14 cellular contexts compared by ENCODE assay signal in genomic region chr12:65998536-65999530, GRCh38.
DNase-seq lines count a peak whose midpoint lies in the region; ATAC-seq and TF ChIP-seq lines count a peak whose summit lies in the region.
"Had no signal": no experiment of that assay in that cellular context is flagged by ENCODE, and none has a peak within 500 bp of the region (broad histone marks: within the 10 kb centered on the region; RNA-seq: fewer than 3 reads in every experiment).

No MANE protein-coding gene starts in this region.

- no peaks in the 10 kb centered on the region for H3K9me3 ChIP-seq in HCT116 (ENCODE audit: control insufficient read depth in 1 of 2, insufficient read depth in 1 of 2, low read depth in 1 of 2, low read length in 2 of 2)
- H3K9me3 ChIP-seq in esophagus muscularis mucosa: no peaks in the 10 kb centered on the region
- no peaks in the 10 kb centered on the region for H3K9me3 ChIP-seq in trophoblast cell (ENCODE audit: insufficient read depth, low read depth, low read length)
- no peaks in the 10 kb centered on the region for H3K9me3 ChIP-seq in left lung
- H3K9me3 ChIP-seq: SJSA1 had no signal

- no peaks in the 10 kb centered on the region for H3K79me2 ChIP-seq in HCT116 (ENCODE audit: insufficient read depth, low read length)
- peaks cover 2% of the 10 kb centered on the region for H3K79me2 ChIP-seq in trophoblast cell (ENCODE audit: control insufficient read depth, insufficient read depth, low read length, poor library complexity)

- TF ChIP-seq POLR2A in HCT116 (IDR thresholded peaks at IDR 0.05; ENCODE audit: borderline replicate concordance, extremely low read depth, insufficient read depth, insufficient read length) (no peak), esophagus muscularis mucosa (IDR thresholded peaks at IDR 0.05; ENCODE audit: low read depth) (no peak)

- TF ChIP-seq RAD21 in HCT116 (IDR thresholded peaks at IDR 0.05; ENCODE audit: low read depth): no peak

- H3K27ac ChIP-seq in HCT116 (ENCODE audit: low read depth, low read length): no peak overlapping the region
- H3K27ac ChIP-seq in esophagus muscularis mucosa (replicated peaks in 1 of 4): no peak overlapping the region
- peak overlapping the region; percentile 81 for H3K27ac ChIP-seq in trophoblast cell (ENCODE audit: low read depth, low read length)
- no peak overlapping the region for H3K27ac ChIP-seq in left lung
- H3K27ac ChIP-seq: C4-2B, KMS-11 had no signal

- peak overlapping the region; percentile 83 for H3K18ac ChIP-seq in trophoblast cell (ENCODE audit: low read length)

- peaks cover 8 to 11% of the 10 kb centered on the region in 2 experiments; a peak in 3 of 4 replicates for H3K4me1 ChIP-seq in HCT116 (ENCODE audit: control insufficient read depth in 1 of 2, insufficient read depth in 2 of 2, low read length in 2 of 2)
- H3K4me1 ChIP-seq in esophagus muscularis mucosa: no peaks in the 10 kb centered on the region
- peaks cover 5 to 13% of the 10 kb centered on the region in 2 experiments for H3K4me1 ChIP-seq in trophoblast cell (ENCODE audit: control insufficient read depth in 1 of 2, insufficient read depth in 2 of 2, low read length in 2 of 2)
- H3K4me1 ChIP-seq in left lung: no peaks in the 10 kb centered on the region

- intact Hi-C loops in HCT116 (cut with micrococcal nuclease): no loop called here
- intact Hi-C loops in esophagus muscularis mucosa (cut with DNase I): no loop called here
- intact Hi-C loops in left lung (cut with DNase I): no loop called here

- H3K27me3 ChIP-seq in HCT116 (ENCODE audit: insufficient read depth, low read length) (no peaks in the 10 kb centered on the region), esophagus muscularis mucosa (no peaks in the 10 kb centered on the region), trophoblast cell (ENCODE audit: insufficient read depth, low read length) (no peaks in the 10 kb centered on the region), left lung (no peaks in the 10 kb centered on the region)
- H3K27me3 ChIP-seq: SJSA1 had no signal

- peak overlapping the region; percentile 95 for H4K91ac ChIP-seq in trophoblast cell (ENCODE audit: low read depth, low read length)

- no peak for TF ChIP-seq CTCF in HCT116 (IDR thresholded peaks at IDR 0.05 in 2 of 3, conservative IDR thresholded peaks at IDR 0.05 in 1 of 3; ENCODE audit: borderline replicate concordance in 1 of 3, insufficient read depth in 1 of 3, low read depth in 2 of 3, low read length in 2 of 3)
- no peak for TF ChIP-seq CTCF in esophagus muscularis mucosa (IDR thresholded peaks at IDR 0.05)
- TF ChIP-seq CTCF in left lung (IDR thresholded peaks at IDR 0.05): no peak

- WGBS in esophagus muscularis mucosa: 92% methylated on average over 5 of the region's 5 CpGs
- no CpG with 5 or more reads among the region's 5 CpGs for WGBS in trophoblast cell (ENCODE audit: extremely low coverage, insufficient coverage, insufficient read length)

- TF ChIP-seq EP300 in esophagus muscularis mucosa (IDR thresholded peaks at IDR 0.05): no peak

- peak overlapping the region; percentile 57 for H3K4ac ChIP-seq in trophoblast cell (ENCODE audit: low read depth, low read length)

- H4K12ac ChIP-seq in trophoblast cell (ENCODE audit: low read depth, low read length): no peak overlapping the region

- no peak for DNase-seq in HCT116 (ENCODE audit: low read depth, low spot score)
- peak; percentile 70 for DNase-seq in esophagus muscularis mucosa (ENCODE audit: extremely low spot score)
- DNase-seq in trophoblast cell: peak; percentile 81 to 90
- DNase-seq in left lung: no peak
- DNase-seq in AG08395 (ENCODE audit: low spot score): no peak
- no peak for DNase-seq in NCI-H1694 treated with DMSO at 0.1 percent for 48 hours (lab: John Stamatoyannopoulos, UW)
- DNase-seq: DMS79 treated with DMSO at 0.1 percent for 48 hours, NCI-H1417 treated with DMSO at 0.1 percent for 48 hours, NCI-H1930, NCI-H526 had no signal

- peak overlapping the region; percentile 66 for H2BK12ac ChIP-seq in trophoblast cell (ENCODE audit: low read length)

- H4K8ac ChIP-seq in trophoblast cell (ENCODE audit: low read depth, low read length): peak overlapping the region; percentile 66

- no TSS peak for BruUV-seq in HCT116 (replicated peaks; lab: Mats Ljungman, UMichigan)

- H3K9me2 ChIP-seq in HCT116 (ENCODE audit: insufficient read depth): no peaks in the 10 kb centered on the region

- peak overlapping the region; percentile 52 for H2AK5ac ChIP-seq in trophoblast cell (ENCODE audit: low read length)

- H3K4me2 ChIP-seq in HCT116 (ENCODE audit: low read length) (0 out of 2 replicates have a peak overlapping the region, but pooled peaks have one; percentile 7), trophoblast cell (ENCODE audit: low read length) (no peak overlapping the region)
- H3K4me2 ChIP-seq: KMS-11 had no signal

- POLR2A ChIA-PET in HCT116 (lab: Charles Lee): no interaction called here

- peak overlapping the region; percentile 83 for H3K14ac ChIP-seq in trophoblast cell (ENCODE audit: low read length)

- H3K36me3 ChIP-seq in HCT116 (ENCODE audit: control insufficient read depth in 1 of 2, insufficient read depth in 2 of 2, low read length in 2 of 2) (no peaks in the 10 kb centered on the region), esophagus muscularis mucosa (no peaks in the 10 kb centered on the region), trophoblast cell (ENCODE audit: control insufficient read depth in 1 of 2, insufficient read depth in 2 of 2, low read length in 2 of 2) (no peaks in the 10 kb centered on the region), left lung (no peaks in the 10 kb centered on the region)
- H3K36me3 ChIP-seq: SJSA1 had no signal

- no peak overlapping the region for H3K9ac ChIP-seq in HCT116 (ENCODE audit: low read length)
- no peak overlapping the region for H3K9ac ChIP-seq in trophoblast cell (ENCODE audit: low read length)
- H3K9ac ChIP-seq: KMS-11 had no signal

- peaks cover 19% of the 10 kb centered on the region for H3K79me1 ChIP-seq in trophoblast cell (ENCODE audit: low read length)

- RAD21 ChIA-PET in HCT116 (lab: Charles Lee; ENCODE audit: low non-redundant PET in 1 of 2, low total read pairs in 2 of 2, uncharacterized antibody in 2 of 2, unreplicated experiment in 2 of 2): no interaction called here

- no peak overlapping the region for H2AFZ ChIP-seq in HCT116 (ENCODE audit: low read depth, low read length, poor library complexity, severe bottlenecking)
- no peak overlapping the region for H2AFZ ChIP-seq in trophoblast cell (ENCODE audit: insufficient read depth, low read length, poor library complexity)

- H3K4me3 ChIP-seq in HCT116 (replicated peaks in 1 of 2; ENCODE audit: low read depth in 1 of 2, low read length in 2 of 2) (no peak overlapping the region), esophagus muscularis mucosa (no peak overlapping the region), trophoblast cell (ENCODE audit: low read depth, low read length) (no peak overlapping the region), left lung (no peak overlapping the region)
- H3K4me3 ChIP-seq: SJSA1 had no signal

- H4K20me1 ChIP-seq in HCT116 (ENCODE audit: insufficient read depth): no peaks in the 10 kb centered on the region

- peak; percentile 26; the same call in 1 of the 2 replicates for ATAC-seq in HCT116
- ATAC-seq in SK-N-SH treated with all-trans-retinoic acid at 6 μM for 48 hours: peak; percentile 23
- ATAC-seq in left lung: no peak

- peak overlapping the region; percentile 95 for H2BK120ac ChIP-seq in trophoblast cell (ENCODE audit: insufficient read depth, low read length, poor library complexity)

- H2BK5ac ChIP-seq in trophoblast cell (ENCODE audit: low read depth, low read length, poor library complexity): peak overlapping the region; percentile 78

- H3K23ac ChIP-seq in trophoblast cell (ENCODE audit: low read length): no peak overlapping the region

- CTCF ChIA-PET in HCT116 (lab: Charles Lee): no interaction called here

TF ChIP-seq in HCT116, 20 proteins besides CTCF, POLR2A, EP300 and RAD21 (continues in another document):
- TF ChIP-seq CEBPB (IDR thresholded peaks at IDR 0.05; ENCODE audit: low read depth): no peak
- no peak for TF ChIP-seq MAX (IDR thresholded peaks at IDR 0.05)
- TF ChIP-seq SRF (IDR thresholded peaks at IDR 0.05; ENCODE audit: low read depth): no peak
- TF ChIP-seq ZNF274 (IDR thresholded peaks at IDR 0.05; ENCODE audit: low read depth, low read length): no peak
- TF ChIP-seq EZH2 (IDR thresholded peaks at IDR 0.05): no peak
- TF ChIP-seq JUND (IDR thresholded peaks at IDR 0.05): no peak
- no peak for TF ChIP-seq SP1 (IDR thresholded peaks at IDR 0.05; ENCODE audit: low read depth)

TF ChIP-seq in SK-N-SH treated with all-trans-retinoic acid at 6 μM for 48 hours, 23 proteins besides CTCF, POLR2A, EP300 and RAD21 (continues in another document):
- TF ChIP-seq ESRRG (CRISPR knock-in tag; IDR thresholded peaks at IDR 0.05) (no peak), POU6F1 (CRISPR knock-in tag; IDR thresholded peaks at IDR 0.05; ENCODE audit: borderline replicate concordance, low read depth) (no peak), CSDC2 (CRISPR knock-in tag; IDR thresholded peaks at IDR 0.05) (no peak), CSRNP3 (CRISPR knock-in tag; IDR thresholded peaks at IDR 0.05) (no peak), ZFP30 (CRISPR knock-in tag; IDR thresholded peaks at IDR 0.05) (no peak), OSR1 (CRISPR knock-in tag; IDR thresholded peaks at IDR 0.05) (no peak), RARB (CRISPR knock-in tag; IDR thresholded peaks at IDR 0.05) (no peak)

Comparison
In these comparisons a context has a peak if more than half of its experiments do, and no peak if none do; other contexts are left out.
1. DNase-seq: peak in esophagus muscularis mucosa (single experiment) and trophoblast cell (2 of 2); none in HCT116 (single experiment), left lung (0 of 2), AG08395 (single experiment) and NCI-H1694 treated with DMSO at 0.1 percent for 48 hours (single experiment).